In the genomic region with DNA sequence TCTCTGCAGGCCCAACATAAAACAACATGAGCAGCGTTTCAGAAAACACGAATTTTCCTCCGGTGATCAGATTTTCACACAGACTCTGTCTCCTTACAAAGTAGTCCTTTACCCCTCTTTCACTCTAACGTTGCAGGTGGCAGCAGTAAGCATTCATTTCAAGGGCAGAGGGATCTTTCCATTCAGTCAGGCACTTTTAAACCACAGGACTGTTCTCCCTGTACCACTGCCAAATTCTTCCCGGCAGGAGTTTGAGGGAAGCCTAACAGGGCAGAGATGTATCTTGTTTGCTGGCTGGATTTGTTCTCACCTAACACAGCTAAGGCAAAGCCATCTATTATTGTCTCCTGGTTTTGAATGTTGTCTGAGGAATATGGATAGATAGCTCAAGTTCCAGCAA, we compare ENCODE assay signal across 2 cellular contexts.
TF ChIP-seq lines count a peak whose summit lies in the region.

No MANE protein-coding gene starts in this region.

TF ChIP-seq in H1, 55 proteins besides CTCF, POLR2A, EP300 and RAD21:
- no peak for TF ChIP-seq ZNF274 (IDR thresholded peaks at IDR 0.05; ENCODE audit: borderline replicate concordance, extremely low read depth, low read length)
- no peak for TF ChIP-seq CHD7 (IDR thresholded peaks at IDR 0.05; ENCODE audit: insufficient replicate concordance, low read length)
- no peak for TF ChIP-seq RFX5 (IDR thresholded peaks at IDR 0.05; ENCODE audit: borderline replicate concordance, low read depth, low read length)
- no peak for TF ChIP-seq BCL11A (IDR thresholded peaks at IDR 0.05; ENCODE audit: low read depth in 2 of 2, low read length in 2 of 2)
TF ChIP-seq in H1: peak in this region for 0.

TF ChIP-seq in HEK293T, 16 proteins besides CTCF, POLR2A, EP300 and RAD21 (continued from another document):
- TF ChIP-seq NFRKB (IDR thresholded peaks at IDR 0.05) (no peak), FOXA1 (IDR thresholded peaks at IDR 0.05) (no peak), FOXM1 (IDR thresholded peaks at IDR 0.05; ENCODE audit: borderline replicate concordance) (no peak), CTBP1 (IDR thresholded peaks at IDR 0.05; ENCODE audit: borderline replicate concordance) (no peak), ELF4 (IDR thresholded peaks at IDR 0.05) (no peak), BHLHE40 (IDR thresholded peaks at IDR 0.05; ENCODE audit: borderline replicate concordance) (no peak), HDGF (IDR thresholded peaks at IDR 0.05; ENCODE audit: borderline replicate concordance) (no peak)
- TF ChIP-seq, protein P1, sequence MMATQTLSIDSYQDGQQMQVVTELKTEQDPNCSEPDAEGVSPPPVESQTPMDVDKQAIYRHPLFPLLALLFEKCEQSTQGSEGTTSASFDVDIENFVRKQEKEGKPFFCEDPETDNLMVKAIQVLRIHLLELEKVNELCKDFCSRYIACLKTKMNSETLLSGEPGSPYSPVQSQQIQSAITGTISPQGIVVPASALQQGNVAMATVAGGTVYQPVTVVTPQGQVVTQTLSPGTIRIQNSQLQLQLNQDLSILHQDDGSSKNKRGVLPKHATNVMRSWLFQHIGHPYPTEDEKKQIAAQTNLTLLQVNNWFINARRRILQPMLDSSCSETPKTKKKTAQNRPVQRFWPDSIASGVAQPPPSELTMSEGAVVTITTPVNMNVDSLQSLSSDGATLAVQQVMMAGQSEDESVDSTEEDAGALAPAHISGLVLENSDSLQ (IDR thresholded peaks at IDR 0.05) = no peak
TF ChIP-seq in HEK293T: peak in this region for 0.
